In the genomic region with DNA sequence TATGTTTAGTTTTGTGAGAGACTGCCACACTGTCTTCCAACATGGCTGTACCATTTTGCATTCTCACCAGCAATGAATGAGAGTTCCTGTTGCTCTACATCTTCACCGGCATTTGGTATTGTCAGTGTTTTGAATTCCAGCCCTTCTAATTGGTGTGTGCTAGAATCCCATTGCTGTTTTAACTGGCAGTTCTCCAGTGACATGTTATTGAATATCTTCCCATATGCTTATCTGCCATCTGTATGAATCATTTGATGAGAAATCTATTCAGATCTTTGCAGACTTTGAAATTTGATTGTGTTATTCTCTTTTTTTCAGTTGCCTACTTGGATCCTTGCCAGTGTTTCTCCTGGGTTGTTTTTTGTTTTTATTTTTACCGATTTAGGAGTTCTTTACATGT, we compare ENCODE assay signal across 30 cellular contexts.
DNase-seq lines count a peak whose midpoint lies in the region; ATAC-seq and TF ChIP-seq lines count a peak whose summit lies in the region.
"Had no signal": no experiment of that assay in that cellular context is flagged by ENCODE, and none has a peak within 500 bp of the region (broad histone marks: within the 10 kb centered on the region; RNA-seq: fewer than 3 reads in every experiment).

No MANE protein-coding gene starts in this region.

- H3K9me3 ChIP-seq in fibroblast of lung (ENCODE audit: control insufficient read depth, insufficient read depth, low read depth, low read length) (no peaks in the 10 kb centered on the region), neuronal stem cell (replicated peaks in 1 of 2; ENCODE audit: control insufficient read depth in 2 of 2, insufficient read depth in 1 of 2, low read depth in 1 of 2, low read length in 2 of 2) (peaks cover 0 to 3% of the 10 kb centered on the region in 2 donors), left lung (no peaks in the 10 kb centered on the region)
- H3K9me3 ChIP-seq: mucosa of descending colon, sigmoid colon had no signal

- H3K14ac ChIP-seq in neuronal stem cell (ENCODE audit: low read length) = no peak overlapping the region

- H3K4me3 ChIP-seq in fibroblast of lung (replicated peaks in 1 of 4; ENCODE audit: control extremely low read depth in 1 of 4, insufficient read depth in 1 of 4, low read depth in 3 of 4, low read length in 4 of 4) (no peak overlapping the region), neuronal stem cell (ENCODE audit: low read length in 2 of 2) (no peak overlapping the region), left lung (no peak overlapping the region)
- H3K4me3 ChIP-seq: BLaER1 treated with 17β-estradiol and CSF1 and Interleukin-3, amounts not matched to agents 10 nM and 100 nM; gastroesophageal sphincter; mucosa of descending colon; sigmoid colon had no signal

- no peak overlapping the region for H2AFZ ChIP-seq in fibroblast of lung (ENCODE audit: low read length)
- no peak overlapping the region for H2AFZ ChIP-seq in neuronal stem cell (ENCODE audit: low read length)

- ATAC-seq in GM19035 (IDR thresholded peaks at IDR 0.05; ENCODE audit: unreplicated experiment) = no peak
- no peak for ATAC-seq in left lung
- no peak for ATAC-seq in HG03354 (IDR thresholded peaks at IDR 0.05; ENCODE audit: poor library complexity, severe bottlenecking, unreplicated experiment)
- ATAC-seq: activated CD4-positive, CD25-positive, alpha-beta regulatory T cell treated with anti-CD3 and anti-CD28 coated beads, Interleukin-2, amount 50 U/mL, for 24 hours; activated CD8-positive, alpha-beta memory T cell treated with anti-CD3 and anti-CD28 coated beads, Interleukin-2, amount 10 ng/mL, durations not matched to agents 7 days and 5 days; activated naive CD8-positive, alpha-beta T cell treated with anti-CD3 and anti-CD28 coated beads, Interleukin-2, amount 50 U/mL, for 24 hours; gastroesophageal sphincter; HCT116; mucosa of descending colon; natural killer cell; stimulated activated effector memory CD8-positive, alpha-beta T cell treated with anti-CD3 and anti-CD28 coated beads, Interleukin-12 subunit alpha, Interleukin-12 subunit beta, amount 100 ng/mL, for 72 hours had no signal

- H3K27ac ChIP-seq in fibroblast of lung (ENCODE audit: insufficient read depth, low read length) = no peak overlapping the region
- no peak overlapping the region for H3K27ac ChIP-seq in neuronal stem cell (replicated peaks; ENCODE audit: low read length)
- H3K27ac ChIP-seq in left lung = no peak overlapping the region
- H3K27ac ChIP-seq: BLaER1 treated with 17β-estradiol and CSF1 and Interleukin-3, amounts not matched to agents 10 nM and 100 nM; gastroesophageal sphincter; sigmoid colon had no signal

- H3K9ac ChIP-seq in fibroblast of lung (ENCODE audit: insufficient read depth, low read length) (no peak overlapping the region), neuronal stem cell (ENCODE audit: low read depth, low read length, poor library complexity) (no peak overlapping the region)
- H3K9ac ChIP-seq: BLaER1 treated with 17β-estradiol and CSF1 and Interleukin-3, amounts not matched to agents 10 nM and 100 nM; SK-N-SH had no signal

- no peak overlapping the region for H4K91ac ChIP-seq in neuronal stem cell (ENCODE audit: low read depth, low read length, poor library complexity)

- no peaks in the 10 kb centered on the region for H4K20me1 ChIP-seq in fibroblast of lung (ENCODE audit: control insufficient read depth, extremely low read depth, insufficient read depth, low read length)
- H4K20me1 ChIP-seq: BLaER1 treated with 17β-estradiol and CSF1 and Interleukin-3, amounts not matched to agents 10 nM and 100 nM had no signal

- H3K4me1 ChIP-seq in fibroblast of lung (ENCODE audit: control insufficient read depth, extremely low read depth, insufficient read depth, low read length) (no peaks in the 10 kb centered on the region), neuronal stem cell (ENCODE audit: control insufficient read depth in 2 of 2, insufficient read depth in 1 of 2, low read depth in 1 of 2, low read length in 2 of 2) (peaks cover 0 to 6% of the 10 kb centered on the region in 2 donors), left lung (no peaks in the 10 kb centered on the region)
- H3K4me1 ChIP-seq: gastroesophageal sphincter, sigmoid colon had no signal

- no peaks in the 10 kb centered on the region for H3K27me3 ChIP-seq in fibroblast of lung (ENCODE audit: control insufficient read depth, insufficient read depth, low read length)
- no peaks in the 10 kb centered on the region for H3K27me3 ChIP-seq in neuronal stem cell (ENCODE audit: control insufficient read depth in 3 of 3, insufficient read depth in 3 of 3, low read depth in 1 of 3, low read length in 3 of 3)
- H3K27me3 ChIP-seq in left lung = no peaks in the 10 kb centered on the region
- H3K27me3 ChIP-seq: BLaER1 treated with 17β-estradiol and CSF1 and Interleukin-3, amounts not matched to agents 10 nM and 100 nM; sigmoid colon had no signal

- H2BK15ac ChIP-seq in neuronal stem cell (ENCODE audit: low read length) = no peak overlapping the region

- H2BK120ac ChIP-seq in neuronal stem cell (ENCODE audit: low read depth, low read length) = no peak overlapping the region

- H2BK5ac ChIP-seq in neuronal stem cell (ENCODE audit: low read length) = no peak overlapping the region

- peak; percentile 63 for DNase-seq in ELR (ENCODE audit: low read depth)
- DNase-seq in NCI-H2171 treated with DMSO at 0.1 percent for 48 hours (lab: John Stamatoyannopoulos, UW) = peak; percentile 98
- peak; percentile 39 to 47 for DNase-seq in fibroblast of lung (ENCODE audit: low read depth in 2 of 2)
- no peak for DNase-seq in neuronal stem cell (ENCODE audit: low spot score)
- DNase-seq in left lung = no peak
- DNase-seq in dermis blood vessel endothelial cell = no peak
- DNase-seq: ACHN; activated CD4-positive, alpha-beta T cell treated with anti-CD3 and anti-CD28 coated beads, Interleukin-2, amount 50 U/mL, for 4 hours; activated CD8-positive, alpha-beta memory T cell treated with anti-CD3 and anti-CD28 coated beads, Interleukin-2, amount 10 ng/mL, durations not matched to agents 7 days and 5 days; activated naive CD8-positive, alpha-beta T cell treated with anti-CD3 and anti-CD28 coated beads, Interleukin-2, amount 50 U/mL, for 24 hours; activated T-cell treated with anti-CD3 and anti-CD28 coated beads, Interleukin-2, amount 50 U/mL, for 48 hours; DMS53; effector memory CD4-positive, alpha-beta T cell; GF-D8; mucosa of descending colon; natural killer cell; NCI-H1092 treated with DMSO at 0.1 percent for 48 hours; NCI-H187; NCI-H524 treated with DMSO at 0.1 percent for 48 hours; NK-92 treated with Interleukin-12 subunit alpha and Interleukin-12 subunit beta, amount 100 ng/mL, for 24 hours; sigmoid colon; SK-N-SH; substantia nigra had no signal

- no peak overlapping the region for H4K8ac ChIP-seq in neuronal stem cell (ENCODE audit: low read depth, low read length)

- no peak overlapping the region for H3K23ac ChIP-seq in neuronal stem cell (ENCODE audit: low read depth, low read length, poor library complexity)

- TF ChIP-seq CTCF in fibroblast of lung (conservative IDR thresholded peaks at IDR 0.05 in 1 of 2, IDR thresholded peaks at IDR 0.05 in 1 of 2; ENCODE audit: low read depth in 1 of 2, low read length in 2 of 2) (no peak), left lung (IDR thresholded peaks at IDR 0.05) (no peak)

- no peaks in the 10 kb centered on the region for H3K79me2 ChIP-seq in fibroblast of lung (ENCODE audit: control insufficient read depth, insufficient read depth, low read length)

- intact Hi-C loops in left lung (cut with DNase I) = no loop called here

- no peak overlapping the region for H2AK5ac ChIP-seq in neuronal stem cell (ENCODE audit: low read depth, low read length)

- no peak overlapping the region for H3K18ac ChIP-seq in neuronal stem cell (ENCODE audit: low read length)

- H3K36me3 ChIP-seq in fibroblast of lung (ENCODE audit: control insufficient read depth, insufficient read depth, low read length) (no peaks in the 10 kb centered on the region), neuronal stem cell (replicated peaks in 1 of 2; ENCODE audit: control insufficient read depth in 2 of 2, insufficient read depth in 2 of 2, low read length in 2 of 2) (no peaks in the 10 kb centered on the region), left lung (no peaks in the 10 kb centered on the region)
- H3K36me3 ChIP-seq: BLaER1 treated with 17β-estradiol and CSF1 and Interleukin-3, amounts not matched to agents 10 nM and 100 nM; gastroesophageal sphincter; sigmoid colon had no signal

- no peak overlapping the region for H2BK12ac ChIP-seq in neuronal stem cell (ENCODE audit: low read length)

- WGBS in neuronal stem cell (ENCODE audit: extremely low coverage in 2 of 2, insufficient read length in 2 of 2, insufficient replicate concordance in 1 of 2), 2 donors = no CpG with 5 or more reads among the region's 2 CpGs

- H3K4ac ChIP-seq in neuronal stem cell (ENCODE audit: low read length) = no peak overlapping the region

- H3K79me1 ChIP-seq in neuronal stem cell (ENCODE audit: low read depth, low read length) = no peaks in the 10 kb centered on the region

- H3K4me2 ChIP-seq in fibroblast of lung (ENCODE audit: extremely low read depth, insufficient read depth, low read length) = no peak overlapping the region
- H3K4me2 ChIP-seq in neuronal stem cell (ENCODE audit: insufficient read depth, low read length, poor library complexity, severe bottlenecking) = peak overlapping the region; percentile 21
- H3K4me2 ChIP-seq: BLaER1 treated with 17β-estradiol and CSF1 and Interleukin-3, amounts not matched to agents 10 nM and 100 nM; SK-N-SH had no signal

Comparison
In these comparisons a context has a peak if more than half of its experiments do, and no peak if none do; other contexts are left out.
1. DNase-seq: peak in ELR (single experiment), NCI-H2171 treated with DMSO at 0.1 percent for 48 hours (single experiment) and fibroblast of lung (2 of 2); none in neuronal stem cell (single experiment), left lung (0 of 2) and dermis blood vessel endothelial cell (single experiment).